25 cellular contexts compared by ENCODE assay signal in genomic region chr16:86216591-86216990, GRCh38.
"Had no signal": no experiment of that assay in that cellular context is flagged by ENCODE, and none has a peak within 500 bp of the region (broad histone marks: within the 10 kb centered on the region; RNA-seq: fewer than 3 reads in every experiment).

No MANE protein-coding gene starts in this region.

- H3K4me1 Mint-ChIP-seq: neural progenitor cell had no signal

- H3K36me3 ChIP-seq: lower lobe of right lung, neural progenitor cell, ovary, thoracic aorta, tibial nerve, upper lobe of left lung had no signal

- DNase-seq: cerebellar nuclear complex; effector CD4-positive, alpha-beta T cell; immature natural killer cell; islet precursor cell; left ventricle myocardium superior; lower lobe of right lung; mucosa of descending colon; naive B cell; psoas muscle; retina; stimulated activated CD4-positive, alpha-beta T cell treated with anti-CD3 and anti-CD28 coated beads, Interleukin-15, amount 100 ng/mL, for 24 hours; stimulated activated CD4-positive, alpha-beta T cell treated with anti-CD3 and anti-CD28 coated beads, Interleukin-2, amount 100 ng/mL, for 48 hours; stimulated activated naive B cell treated with anti-CD40 and anti-IgM and Interleukin-4, amounts not matched to agents 10 μg/mL and 1 μg/mL and 100 μg/mL, for 72 hours had no signal

- H2AFZ ChIP-seq: neural progenitor cell had no signal

- H3K36me3 Mint-ChIP-seq: immature natural killer cell; mesothelial cell of epicardium; natural killer cell treated with Interleukin-12 subunit alpha and Interleukin-12 subunit beta and Interleukin-15 and Interleukin-18, amount 100 ng/mL, for 72 hours; neural progenitor cell had no signal

- H3K4me2 ChIP-seq: neural progenitor cell had no signal

- H3K9me3 Mint-ChIP-seq: mesothelial cell of epicardium, neural progenitor cell had no signal

- H3K9me3 ChIP-seq: lower lobe of right lung, mucosa of descending colon, ovary, psoas muscle, thoracic aorta, upper lobe of left lung had no signal

- H3K27me3 ChIP-seq: neural progenitor cell, ovary, upper lobe of left lung had no signal

- H3K9ac ChIP-seq: neural progenitor cell had no signal

- H3K27ac ChIP-seq: dorsolateral prefrontal cortex, lower lobe of right lung, neural progenitor cell, ovary, psoas muscle, skin epidermis, thoracic aorta, tibial nerve had no signal

- ATAC-seq: left ventricle myocardium superior; lower lobe of right lung; mucosa of descending colon; natural killer cell treated with Interleukin-12 subunit alpha and Interleukin-12 subunit beta and Interleukin-15 and Interleukin-18, amount 100 ng/mL, for 72 hours; psoas muscle; stimulated activated naive B cell treated with anti-CD40 and anti-IgM and Interleukin-4, amounts not matched to agents 10 μg/mL and 1 μg/mL and 100 μg/mL, for 72 hours had no signal

- FAIRE-seq: frontal cortex, urothelium cell line had no signal

- H3K4me3 Mint-ChIP-seq: immature natural killer cell; mesothelial cell of epicardium; naive B cell; natural killer cell treated with Interleukin-12 subunit alpha and Interleukin-12 subunit beta and Interleukin-15 and Interleukin-18, amount 100 ng/mL, for 72 hours; neural progenitor cell; stimulated activated naive B cell treated with anti-CD40 and anti-IgM and Interleukin-4, amounts not matched to agents 10 μg/mL and 1 μg/mL and 100 μg/mL, for 72 hours; stimulated activated naive CD8-positive, alpha-beta T cell treated with anti-CD3 and anti-CD28 coated beads, Interleukin-15, Interleukin-2, amounts not matched to agents 100 ng/mL and 50 ng/mL, for 24 hours had no signal

- H3K27ac Mint-ChIP-seq: immature natural killer cell; mesothelial cell of epicardium; natural killer cell treated with Interleukin-12 subunit alpha and Interleukin-12 subunit beta and Interleukin-15 and Interleukin-18, amount 100 ng/mL, for 72 hours; neural progenitor cell; stimulated activated naive B cell treated with anti-CD40 and anti-IgM and Interleukin-4, amounts not matched to agents 10 μg/mL and 1 μg/mL and 100 μg/mL, for 72 hours; stimulated activated naive CD8-positive, alpha-beta T cell treated with anti-CD3 and anti-CD28 coated beads, Interleukin-15, Interleukin-2, amounts not matched to agents 100 ng/mL and 50 ng/mL, for 24 hours had no signal

- H3K4me1 ChIP-seq: neural progenitor cell, psoas muscle had no signal

- H3K4me3 ChIP-seq: dorsolateral prefrontal cortex, lower lobe of right lung, mucosa of descending colon, neural progenitor cell, ovary, psoas muscle, skin epidermis, thoracic aorta, tibial nerve, upper lobe of left lung had no signal
